18 cellular contexts compared by ENCODE assay signal in genomic region chr12:41795066-41795465, GRCh38.
DNase-seq lines count a peak whose midpoint lies in the region; ATAC-seq and TF ChIP-seq lines count a peak whose summit lies in the region.
"Had no signal": no experiment of that assay in that cellular context is flagged by ENCODE, and none has a peak within 500 bp of the region (broad histone marks: within the 10 kb centered on the region; RNA-seq: fewer than 3 reads in every experiment).

No MANE protein-coding gene starts in this region.

- BruUV-seq in IMR-90 (replicated peaks; lab: Mats Ljungman, UMichigan): no TSS peak

- no peak overlapping the region for H2BK5ac ChIP-seq in IMR-90 (ENCODE audit: low read depth, low read length, poor library complexity, severe bottlenecking)

- 0 out of 2 replicates have a peak, but pooled peaks cover 2% of the 10 kb centered on the region for H3K9me3 ChIP-seq in IMR-90 (ENCODE audit: control insufficient read depth, insufficient read depth, low read length)
- peaks cover 6% of the 10 kb centered on the region for H3K9me3 ChIP-seq in WERI-Rb-1 (ENCODE audit: severe bottlenecking)
- H3K9me3 ChIP-seq: pancreas had no signal

- POLR2A ChIA-PET in IMR-90 (lab: Charles Lee; ENCODE audit: unreplicated experiment): no interaction called here

- no peak overlapping the region for H2BK15ac ChIP-seq in IMR-90 (ENCODE audit: low read depth, low read length)

- DNase-seq in IMR-90: peak; percentile 2
- DNase-seq in NCI-H69 (lab: John Stamatoyannopoulos, UW): peak; percentile 36
- DNase-seq in fibroblast of villous mesenchyme (ENCODE audit: low read depth): peak; percentile 37
- peak; percentile 1 for DNase-seq in stromal cell of bone marrow (ENCODE audit: low read depth)
- DNase-seq in central memory CD4-positive, alpha-beta T cell: no peak
- no peak for DNase-seq in WERI-Rb-1
- DNase-seq: activated CD8-positive, alpha-beta memory T cell treated with anti-CD3 and anti-CD28 coated beads, Interleukin-2, amount 10 ng/mL, durations not matched to agents 7 days and 5 days; activated gamma-delta T cell treated with Interleukin-2 at 50 U/mL for 16 hours; HCEC 1CT; heart left ventricle; NCI-H345; pancreas; SIG-M5; T-helper 2 cell; tibial artery had no signal

- no peak overlapping the region for H2AK5ac ChIP-seq in IMR-90 (ENCODE audit: low read depth, low read length)

- H3K27me3 ChIP-seq in IMR-90 (ENCODE audit: control insufficient read depth, insufficient read depth, low read length) (no peaks in the 10 kb centered on the region), WERI-Rb-1 (ENCODE audit: insufficient read depth, low read depth, severe bottlenecking) (no peaks in the 10 kb centered on the region)
- H3K27me3 ChIP-seq: BLaER1, heart left ventricle, pancreas, tibial artery had no signal

- no peak overlapping the region for H3K9ac ChIP-seq in IMR-90 (ENCODE audit: low read depth, low read length)
- H3K9ac ChIP-seq: BLaER1 had no signal

- H2BK20ac ChIP-seq in IMR-90 (ENCODE audit: low read depth, low read length): no peak overlapping the region

- in situ Hi-C loops in IMR-90 (cut with MboI; ENCODE audit: low sequenced_read_pairs): no loop called here

- H3K79me1 ChIP-seq in IMR-90 (ENCODE audit: low read depth in 1 of 2, low read length in 2 of 2): no peaks in the 10 kb centered on the region

- H3K4me2 ChIP-seq in IMR-90 (ENCODE audit: low read depth, low read length): no peak overlapping the region
- H3K4me2 ChIP-seq: BLaER1 had no signal

- H3K4me3 ChIP-seq in IMR-90 (ENCODE audit: insufficient read depth, low read depth, low read length) (no peak overlapping the region), fibroblast of villous mesenchyme (ENCODE audit: low read depth, low read length) (no peak overlapping the region), WERI-Rb-1 (ENCODE audit: low read depth, low read length) (no peak overlapping the region)
- H3K4me3 ChIP-seq: BLaER1, heart left ventricle, pancreas, skin epidermis, tibial artery had no signal

- TF ChIP-seq CTCF in IMR-90 (conservative IDR thresholded peaks at IDR 0.05; ENCODE audit: low read depth, low read length) (no peak), fibroblast of villous mesenchyme (IDR thresholded peaks at IDR 0.05; ENCODE audit: insufficient read depth, low read depth, low read length) (no peak), WERI-Rb-1 (IDR thresholded peaks at IDR 0.05; ENCODE audit: low read depth, low read length) (no peak)

- H2AFZ ChIP-seq in IMR-90 (replicated peaks; ENCODE audit: low read length, poor library complexity): no peak overlapping the region

- no peak overlapping the region for H3K14ac ChIP-seq in IMR-90 (replicated peaks; ENCODE audit: low read depth, low read length)

- dilution Hi-C loops in IMR-90 (cut with HindIII; ENCODE audit: low sequenced_read_pairs, unreplicated experiment): no loop called here

- H3K9me1 ChIP-seq in IMR-90 (ENCODE audit: insufficient read depth, low read length): no peaks in the 10 kb centered on the region

- H2BK120ac ChIP-seq in IMR-90 (ENCODE audit: low read depth, low read length): no peak overlapping the region

- CTCF ChIA-PET in IMR-90 (lab: Yijun Ruan, JAX): no interaction called here

- H3K4me1 ChIP-seq in IMR-90 (ENCODE audit: control insufficient read depth, insufficient read depth, low read length): no peaks in the 10 kb centered on the region
- H3K4me1 ChIP-seq: BLaER1, heart left ventricle, pancreas, tibial artery had no signal

- H3K36me3 ChIP-seq in IMR-90 (ENCODE audit: control insufficient read depth, insufficient read depth, low read length) (no peaks in the 10 kb centered on the region), WERI-Rb-1 (no peaks in the 10 kb centered on the region)
- H3K36me3 ChIP-seq: BLaER1, heart left ventricle, pancreas had no signal

- no peak for TF ChIP-seq POLR2A in IMR-90 (IDR thresholded peaks at IDR 0.05; ENCODE audit: low read depth, low read length)

- ATAC-seq in IMR-90 (ENCODE audit: low read depth) (no peak), GM21390 (IDR thresholded peaks at IDR 0.05; ENCODE audit: unreplicated experiment) (no peak)
- ATAC-seq: activated CD8-positive, alpha-beta memory T cell treated with anti-CD3 and anti-CD28 coated beads, Interleukin-2, amount 10 ng/mL, durations not matched to agents 7 days and 5 days; pancreas had no signal

- no peaks in the 10 kb centered on the region for H4K20me1 ChIP-seq in IMR-90 (ENCODE audit: insufficient read depth, low read length)
- H4K20me1 ChIP-seq: BLaER1 had no signal

- H3K4ac ChIP-seq in IMR-90 (ENCODE audit: low read depth, low read length): no peak overlapping the region

- no peak overlapping the region for H3K18ac ChIP-seq in IMR-90 (ENCODE audit: low read depth, low read length)

- no peak overlapping the region for H3K56ac ChIP-seq in IMR-90 (ENCODE audit: extremely low read depth, insufficient read depth, low read length)

- no CpG with 5 or more reads among the region's 6 CpGs for WGBS in IMR-90 (ENCODE audit: extremely low coverage in 2 of 2, insufficient read length in 1 of 2), 2 experiments

- H4K91ac ChIP-seq in IMR-90 (ENCODE audit: insufficient read depth, low read depth, low read length): no peak overlapping the region

- no peak overlapping the region for H2AK9ac ChIP-seq in IMR-90 (replicated peaks; ENCODE audit: low read depth, low read length, poor library complexity)

- H4K5ac ChIP-seq in IMR-90 (ENCODE audit: low read depth, low read length): no peak overlapping the region

- intact Hi-C loops in IMR-90 (cut with micrococcal nuclease): no loop called here

- no peak overlapping the region for H4K8ac ChIP-seq in IMR-90 (ENCODE audit: low read depth in 2 of 2, low read length in 2 of 2)

- no peak for TF ChIP-seq RAD21 in IMR-90 (IDR thresholded peaks at IDR 0.05; ENCODE audit: low read length)

- H3K23ac ChIP-seq in IMR-90 (ENCODE audit: low read depth, low read length): no peak overlapping the region

- H3K27ac ChIP-seq in IMR-90 (ENCODE audit: insufficient read depth, low read length): no peak overlapping the region
- H3K27ac ChIP-seq in WERI-Rb-1: no peak overlapping the region
- H3K27ac ChIP-seq: BLaER1, heart left ventricle, pancreas, tibial artery had no signal

TF ChIP-seq in IMR-90, 13 proteins besides CTCF, POLR2A, EP300 and RAD21:
- TF ChIP-seq RCOR1 (IDR thresholded peaks at IDR 0.05; ENCODE audit: insufficient replicate concordance, low read length) (no peak), MXI1 (IDR thresholded peaks at IDR 0.05; ENCODE audit: borderline replicate concordance, low read depth, low read length) (no peak), MAZ (IDR thresholded peaks at IDR 0.05; ENCODE audit: borderline replicate concordance, low read depth, low read length) (no peak), RFX5 (IDR thresholded peaks at IDR 0.05; ENCODE audit: low read depth, low read length) (no peak), BHLHE40 (IDR thresholded peaks at IDR 0.05; ENCODE audit: low read depth, low read length) (no peak), FOS (IDR thresholded peaks at IDR 0.05; ENCODE audit: low read depth, low read length) (no peak), USF2 (IDR thresholded peaks at IDR 0.05; ENCODE audit: low read depth, low read length) (no peak), CHD1 (IDR thresholded peaks at IDR 0.05; ENCODE audit: low read depth, low read length) (no peak), MAFK (IDR thresholded peaks at IDR 0.05; ENCODE audit: low read depth, low read length) (no peak), SMC3 (IDR thresholded peaks at IDR 0.05; ENCODE audit: low read depth, low read length) (no peak), NFE2L2 (IDR thresholded peaks at IDR 0.05; ENCODE audit: low read depth, low read length) (no peak), CEBPB (IDR thresholded peaks at IDR 0.05; ENCODE audit: low read depth, low read length) (no peak)
- TF ChIP-seq, protein P1, sequence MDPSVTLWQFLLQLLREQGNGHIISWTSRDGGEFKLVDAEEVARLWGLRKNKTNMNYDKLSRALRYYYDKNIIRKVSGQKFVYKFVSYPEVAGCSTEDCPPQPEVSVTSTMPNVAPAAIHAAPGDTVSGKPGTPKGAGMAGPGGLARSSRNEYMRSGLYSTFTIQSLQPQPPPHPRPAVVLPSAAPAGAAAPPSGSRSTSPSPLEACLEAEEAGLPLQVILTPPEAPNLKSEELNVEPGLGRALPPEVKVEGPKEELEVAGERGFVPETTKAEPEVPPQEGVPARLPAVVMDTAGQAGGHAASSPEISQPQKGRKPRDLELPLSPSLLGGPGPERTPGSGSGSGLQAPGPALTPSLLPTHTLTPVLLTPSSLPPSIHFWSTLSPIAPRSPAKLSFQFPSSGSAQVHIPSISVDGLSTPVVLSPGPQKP (IDR thresholded peaks at IDR 0.05; ENCODE audit: borderline replicate concordance, low read depth, low read length): no peak

Comparison
In these comparisons a context has a peak if more than half of its experiments do, and no peak if none do; other contexts are left out.
1. DNase-seq: peak in IMR-90 (single experiment), NCI-H69 (single experiment), fibroblast of villous mesenchyme (single experiment) and stromal cell of bone marrow (single experiment); none in central memory CD4-positive, alpha-beta T cell (single experiment) and WERI-Rb-1 (single experiment).